1 cellular context compared by ENCODE assay signal in the genomic region with DNA sequence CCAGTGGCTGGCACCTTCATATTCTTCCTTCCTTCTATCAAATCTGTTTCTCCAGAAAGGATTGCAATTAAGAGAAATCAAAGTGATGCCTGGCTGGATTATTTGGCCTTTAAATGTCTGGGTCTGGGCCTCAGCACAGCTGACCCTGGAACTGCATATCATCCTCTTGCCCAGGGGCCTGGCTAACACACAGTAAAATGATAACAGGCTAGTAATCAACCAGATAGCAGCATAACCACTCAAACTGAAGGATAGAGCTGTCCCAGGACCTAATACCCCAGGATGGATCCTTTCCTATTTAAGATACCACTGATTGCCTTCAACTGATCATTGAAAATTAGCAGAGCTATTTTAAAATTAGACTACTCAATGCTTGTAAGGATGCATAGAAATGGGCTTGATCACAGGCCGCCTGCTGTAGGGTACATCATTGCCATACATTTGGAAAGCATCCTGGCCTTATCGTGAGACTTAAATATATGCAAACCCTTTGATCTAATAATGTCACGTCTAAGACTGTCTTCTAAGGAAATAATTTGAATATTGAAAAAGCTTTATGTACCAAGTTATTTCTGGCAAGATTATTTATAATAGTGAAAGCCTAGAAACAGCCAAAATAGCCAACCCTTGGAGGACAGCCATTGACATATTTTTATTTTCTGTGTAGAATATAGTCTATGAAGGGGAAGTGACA.
TF ChIP-seq lines count a peak whose summit lies in the region.

No MANE protein-coding gene starts in this region.

TF ChIP-seq in SK-N-SH treated with all-trans-retinoic acid at 6 μM for 48 hours, 23 proteins besides CTCF, POLR2A, EP300 and RAD21 (continued from another document):
- TF ChIP-seq TSHZ2 (CRISPR knock-in tag; IDR thresholded peaks at IDR 0.05) = no peak
